1 cellular context compared by ENCODE assay signal in the genomic region with DNA sequence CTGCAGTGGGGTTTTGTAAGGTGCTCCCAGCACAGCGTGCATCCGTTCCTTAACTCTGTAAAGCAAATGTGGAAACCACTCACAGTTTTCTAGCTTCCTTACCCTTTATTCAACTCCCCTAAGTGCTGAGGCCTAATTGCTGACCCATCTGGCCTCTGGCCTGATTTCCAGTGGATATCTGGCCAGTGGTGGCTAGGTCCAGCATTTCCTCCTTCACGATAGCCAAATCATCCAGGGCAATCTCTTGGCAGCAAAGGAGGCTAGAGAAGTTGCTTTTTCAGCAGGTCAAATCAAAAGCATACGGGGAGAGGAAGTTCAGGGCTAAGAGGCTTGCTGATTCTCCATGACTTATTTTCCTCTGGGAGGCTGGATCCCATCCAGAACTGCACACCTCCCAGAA.
TF ChIP-seq lines count a peak whose summit lies in the region.

No MANE protein-coding gene starts in this region.

TF ChIP-seq in WTC11, 78 proteins besides CTCF, POLR2A, EP300 and RAD21 (continued from another document):
- TF ChIP-seq, protein P1, sequence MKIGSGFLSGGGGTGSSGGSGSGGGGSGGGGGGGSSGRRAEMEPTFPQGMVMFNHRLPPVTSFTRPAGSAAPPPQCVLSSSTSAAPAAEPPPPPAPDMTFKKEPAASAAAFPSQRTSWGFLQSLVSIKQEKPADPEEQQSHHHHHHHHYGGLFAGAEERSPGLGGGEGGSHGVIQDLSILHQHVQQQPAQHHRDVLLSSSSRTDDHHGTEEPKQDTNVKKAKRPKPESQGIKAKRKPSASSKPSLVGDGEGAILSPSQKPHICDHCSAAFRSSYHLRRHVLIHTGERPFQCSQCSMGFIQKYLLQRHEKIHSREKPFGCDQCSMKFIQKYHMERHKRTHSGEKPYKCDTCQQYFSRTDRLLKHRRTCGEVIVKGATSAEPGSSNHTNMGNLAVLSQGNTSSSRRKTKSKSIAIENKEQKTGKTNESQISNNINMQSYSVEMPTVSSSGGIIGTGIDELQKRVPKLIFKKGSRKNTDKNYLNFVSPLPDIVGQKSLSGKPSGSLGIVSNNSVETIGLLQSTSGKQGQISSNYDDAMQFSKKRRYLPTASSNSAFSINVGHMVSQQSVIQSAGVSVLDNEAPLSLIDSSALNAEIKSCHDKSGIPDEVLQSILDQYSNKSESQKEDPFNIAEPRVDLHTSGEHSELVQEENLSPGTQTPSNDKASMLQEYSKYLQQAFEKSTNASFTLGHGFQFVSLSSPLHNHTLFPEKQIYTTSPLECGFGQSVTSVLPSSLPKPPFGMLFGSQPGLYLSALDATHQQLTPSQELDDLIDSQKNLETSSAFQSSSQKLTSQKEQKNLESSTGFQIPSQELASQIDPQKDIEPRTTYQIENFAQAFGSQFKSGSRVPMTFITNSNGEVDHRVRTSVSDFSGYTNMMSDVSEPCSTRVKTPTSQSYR (CRISPR knock-in tag; IDR thresholded peaks at IDR 0.05), result no peak
- TF ChIP-seq JAZF1 (CRISPR knock-in tag; IDR thresholded peaks at IDR 0.05) (no peak), IRF2 (CRISPR knock-in tag; IDR thresholded peaks at IDR 0.05; ENCODE audit: borderline replicate concordance, low read depth) (no peak), NR3C1 (CRISPR knock-in tag; conservative IDR thresholded peaks at IDR 0.05; ENCODE audit: low read depth) (no peak), TP53 (CRISPR knock-in tag; IDR thresholded peaks at IDR 0.05) (no peak), ZNF263 (CRISPR knock-in tag; IDR thresholded peaks at IDR 0.05; ENCODE audit: low read depth) (no peak), FOXK1 (CRISPR knock-in tag; IDR thresholded peaks at IDR 0.05) (no peak)
